In genomic region chr7:12322287-12322902, GRCh38 we compare ENCODE assay signal across 8 cellular contexts.
A peak's percentile ranks its signal among the peaks of the same experiment; 100 is the strongest.
DNase-seq lines count a peak whose midpoint lies in the region; ATAC-seq, FAIRE-seq and TF ChIP-seq lines count a peak whose summit lies in the region.

No MANE protein-coding gene starts in this region.

- no peak overlapping the region for H3K4me3 ChIP-seq in KMS-11 (IDR thresholded peaks at IDR 0.05; ENCODE audit: insufficient read depth, low read depth, low read length)
- no peak overlapping the region for H3K4me3 ChIP-seq in K562
- no peak overlapping the region for H3K4me3 ChIP-seq in right lobe of liver
- no peak overlapping the region for H3K4me3 ChIP-seq in coronary artery

- no peaks in the 10 kb centered on the region for H3K9me3 ChIP-seq in K562 (replicated peaks; ENCODE audit: control insufficient read depth, insufficient read depth, low read depth, low read length)
- no peaks in the 10 kb centered on the region for H3K9me3 ChIP-seq in right lobe of liver

- H3K27ac ChIP-seq in KMS-11 (no peak overlapping the region), K562 (ENCODE audit: extremely low read depth, low read depth, low read length) (no peak overlapping the region), right lobe of liver (no peak overlapping the region), coronary artery (no peak overlapping the region)

- TF ChIP-seq EP300 in K562 (IDR thresholded peaks at IDR 0.05; ENCODE audit: low read length), result no peak

- H4K20me1 ChIP-seq in KMS-11 (ENCODE audit: insufficient read depth) (no peaks in the 10 kb centered on the region), K562 (replicated peaks; ENCODE audit: control insufficient read depth, insufficient read depth, low read length) (no peaks in the 10 kb centered on the region)

- POLR2A ChIA-PET in K562 (lab: Yijun Ruan, JAX), result no interaction called here

- H3K4me1 ChIP-seq in KMS-11 (ENCODE audit: low read depth, poor library complexity, severe bottlenecking), result peaks cover 7% of the 10 kb centered on the region
- peaks cover 0 to 5% of the 10 kb centered on the region in 2 experiments; a peak in 1 of 5 replicates for H3K4me1 ChIP-seq in K562 (replicated peaks in 1 of 2; ENCODE audit: control insufficient read depth in 2 of 2, insufficient read depth in 2 of 2, low read length in 2 of 2)
- no peaks in the 10 kb centered on the region for H3K4me1 ChIP-seq in right lobe of liver

- FAIRE-seq in K562 (lab: Jason Lieb, UNC), result no peak

- peak; percentile 65 to 75 for TF ChIP-seq RAD21 in K562 (CRISPR knock-in tag; conservative IDR thresholded peaks at IDR 0.05 in 1 of 2, IDR thresholded peaks at IDR 0.05 in 1 of 2)

- H3K79me2 ChIP-seq in KMS-11 (ENCODE audit: insufficient read depth, low read depth), result no peaks in the 10 kb centered on the region
- H3K79me2 ChIP-seq in K562 (ENCODE audit: control insufficient read depth, insufficient read depth, low read length), result no peaks in the 10 kb centered on the region

- intact Hi-C loops in K562 (cut with micrococcal nuclease), result loop anchor here (1.0 to 5.0 kb wide), 2 partner anchors 170 to 255 kb away; no protein-coding TSS in a partner anchor
- intact Hi-C loops in right lobe of liver (cut with DNase I), result loop anchor here in 1 of 2 donors (5.0 kb wide), 1 partner anchor 255 kb away; no protein-coding TSS in a partner anchor

- no TSS peak for BruUV-seq in K562 (replicated peaks; lab: Mats Ljungman, UMichigan)

- no peaks in the 10 kb centered on the region for H3K27me3 ChIP-seq in KMS-11 (ENCODE audit: insufficient read depth, low read depth)
- H3K27me3 ChIP-seq in K562 (ENCODE audit: control insufficient read depth in 2 of 2, insufficient read depth in 2 of 2, low read length in 2 of 2), result no peaks in the 10 kb centered on the region
- no peaks in the 10 kb centered on the region for H3K27me3 ChIP-seq in right lobe of liver

- peak; percentile 24 for DNase-seq in NCI-H2029 treated with DMSO at 0.1 percent for 48 hours (lab: John Stamatoyannopoulos, UW)
- no peak for DNase-seq in NCI-H2029 (lab: John Stamatoyannopoulos, UW)
- peak in 2 of 4 experiments; percentile 12 to 22 for DNase-seq in K562 (ENCODE audit: extremely low read depth in 1 of 4, low spot score in 3 of 4)
- DNase-seq in right lobe of liver, result no peak
- no peak for DNase-seq in activated CD8-positive, alpha-beta memory T cell treated with anti-CD3 and anti-CD28 coated beads, Interleukin-2, amount 50 U/mL, for 48 hours
- no peak for DNase-seq in ureter (ENCODE audit: low spot score)
- no peak for DNase-seq in coronary artery (ENCODE audit: low spot score)

- peak; percentile 79 for TF ChIP-seq CTCF in KMS-11 (conservative IDR thresholded peaks at IDR 0.05; ENCODE audit: low read depth, low read length)
- peak; percentile 32 to 61 (median 34); a peak in 4 of 6 replicates for TF ChIP-seq CTCF in K562 (IDR thresholded peaks at IDR 0.05 in 2 of 3, conservative IDR thresholded peaks at IDR 0.05 in 1 of 3; ENCODE audit: insufficient read depth in 2 of 3, low read depth in 1 of 3, low read length in 3 of 3)
- TF ChIP-seq CTCF in right lobe of liver (IDR thresholded peaks at IDR 0.05), result peak; percentile 70 to 78 (median 74)
- TF ChIP-seq CTCF in coronary artery (IDR thresholded peaks at IDR 0.05), result no peak

- H2AFZ ChIP-seq in KMS-11 (ENCODE audit: low read depth), result no peak overlapping the region
- no peak overlapping the region for H2AFZ ChIP-seq in K562 (ENCODE audit: low read depth, low read length)

- H3K4me2 ChIP-seq in KMS-11, result no peak overlapping the region
- no peak overlapping the region for H3K4me2 ChIP-seq in K562 (ENCODE audit: insufficient read depth, low read length)

- CTCF ChIA-PET in K562 (lab: Yijun Ruan, JAX; ENCODE audit: low intra/inter-chr PET ratio), result interaction anchor here (0.6 to 3.1 kb wide), 2 partner anchors 175 to 254 kb away, joined by 3 to 27 read pairs; no protein-coding TSS in a partner anchor

- no peak overlapping the region for H3K9ac ChIP-seq in KMS-11
- no peak overlapping the region for H3K9ac ChIP-seq in K562 (ENCODE audit: insufficient read depth in 1 of 2, low read depth in 2 of 2, low read length in 2 of 2)

- H3K9me1 ChIP-seq in K562 (ENCODE audit: control insufficient read depth, insufficient read depth, low read length), result no peaks in the 10 kb centered on the region

- ATAC-seq in K562 (peak; percentile 56), right lobe of liver (peak in 3 of 4 donors; percentile 34 to 46 (median 41))

- 67% methylated on average over 5 of the region's 5 CpGs for WGBS in K562 (ENCODE audit: insufficient coverage, low coverage, missing lambda C conversion rate)
- 44% methylated on average over 5 of the region's 5 CpGs for WGBS in right lobe of liver (ENCODE audit: insufficient coverage, low coverage, low lambda C conversion rate, missing lambda C conversion rate)

- no peaks in the 10 kb centered on the region for H3K36me3 ChIP-seq in KMS-11 (ENCODE audit: insufficient read depth)
- peaks cover 34% of the 10 kb centered on the region; the same call in 2 of the 3 replicates for H3K36me3 ChIP-seq in K562 (ENCODE audit: control insufficient read depth, insufficient read depth, low read length)
- no peaks in the 10 kb centered on the region for H3K36me3 ChIP-seq in right lobe of liver

- in situ Hi-C loops in K562 (cut with MboI), result no loop called here

- TF ChIP-seq POLR2A in K562 (conservative IDR thresholded peaks at IDR 0.05) (no peak), right lobe of liver (IDR thresholded peaks at IDR 0.05) (no peak)

TF ChIP-seq in K562, 482 proteins besides CTCF, POLR2A, EP300 and RAD21:
- TF ChIP-seq BRD9 (IDR thresholded peaks at IDR 0.05; ENCODE audit: low read depth, partially characterized antibody), result peak; percentile 41
- no peak for TF ChIP-seq CHD2 (IDR thresholded peaks at IDR 0.05; ENCODE audit: low read depth, low read length)
- TF ChIP-seq, protein P1, sequence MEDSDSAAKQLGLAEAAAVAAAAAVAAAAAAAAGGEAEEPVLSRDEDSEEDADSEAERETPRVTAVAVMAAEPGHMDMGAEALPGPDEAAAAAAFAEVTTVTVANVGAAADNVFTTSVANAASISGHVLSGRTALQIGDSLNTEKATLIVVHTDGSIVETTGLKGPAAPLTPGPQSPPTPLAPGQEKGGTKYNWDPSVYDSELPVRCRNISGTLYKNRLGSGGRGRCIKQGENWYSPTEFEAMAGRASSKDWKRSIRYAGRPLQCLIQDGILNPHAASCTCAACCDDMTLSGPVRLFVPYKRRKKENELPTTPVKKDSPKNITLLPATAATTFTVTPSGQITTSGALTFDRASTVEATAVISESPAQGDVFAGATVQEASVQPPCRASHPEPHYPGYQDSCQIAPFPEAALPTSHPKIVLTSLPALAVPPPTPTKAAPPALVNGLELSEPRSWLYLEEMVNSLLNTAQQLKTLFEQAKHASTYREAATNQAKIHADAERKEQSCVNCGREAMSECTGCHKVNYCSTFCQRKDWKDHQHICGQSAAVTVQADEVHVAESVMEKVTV (CRISPR knock-in tag; IDR thresholded peaks at IDR 0.05), result peak; percentile 35; the same call in 1 of the 2 replicates
TF ChIP-seq in K562: peak in this region for 2.
